8 cellular contexts compared by ENCODE assay signal in the genomic region with DNA sequence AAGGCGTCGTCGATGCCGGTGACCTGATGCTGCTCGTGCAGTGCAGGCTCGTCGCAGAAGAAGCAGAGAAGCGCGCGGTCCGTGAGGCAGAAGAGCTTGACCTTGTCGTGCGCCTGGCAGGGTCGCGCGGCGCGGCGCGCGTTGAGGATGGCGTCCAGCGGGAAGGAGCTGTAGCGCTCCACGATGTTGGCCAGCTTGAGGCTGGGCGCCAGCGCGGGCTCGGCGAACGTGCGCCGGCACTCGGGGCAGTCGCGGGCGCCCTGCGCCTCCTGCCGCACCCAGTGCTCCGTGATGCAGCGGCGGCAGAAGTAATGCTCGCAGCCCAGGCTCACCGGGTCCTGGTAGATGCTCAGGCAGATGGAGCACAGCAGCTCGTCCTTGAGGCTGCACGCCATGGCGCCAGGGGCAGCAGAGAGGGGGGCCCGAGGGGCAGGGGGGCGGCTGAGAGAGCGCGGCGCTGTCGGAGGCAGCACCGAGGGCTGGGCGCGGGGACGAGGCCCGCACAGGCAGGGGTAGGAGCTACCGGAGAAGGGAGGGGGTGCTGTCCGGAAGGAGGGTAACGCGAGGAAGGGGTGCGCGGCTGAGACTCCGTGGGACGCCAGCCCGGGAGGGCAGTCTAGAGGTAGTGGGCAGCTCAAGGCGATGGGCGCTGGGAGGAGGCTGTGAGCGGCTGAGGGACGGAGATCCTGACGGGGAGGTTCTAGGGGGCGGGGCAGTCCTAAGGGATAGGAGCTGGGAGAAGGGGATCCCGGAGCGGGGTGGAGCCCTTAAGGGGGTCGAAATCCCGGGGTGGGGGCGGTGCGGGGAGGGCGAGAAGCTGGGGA. TPM values are rescaled to one million over a fixed set of nuclear protein-coding genes. Genes with fewer than 3 reads are reported as not detected.
DNase-seq lines count a peak whose midpoint lies in the region; ATAC-seq and TF ChIP-seq lines count a peak whose summit lies in the region.

No MANE protein-coding gene starts in this region.

- H3K27me3 Mint-ChIP-seq in activated naive CD4-positive, alpha-beta T cell treated with anti-CD3 and anti-CD28 coated beads for 36 hours (ENCODE audit: low read depth) = no peaks in the 10 kb centered on the region

- DNase-seq in NCI-H2196 (lab: John Stamatoyannopoulos, UW; ENCODE audit: unreplicated experiment) (peak; percentile 51), NCI-H2196 treated with DMSO at 0.1 percent for 48 hours (lab: John Stamatoyannopoulos, UW; ENCODE audit: unreplicated experiment) (no peak), heart left ventricle (peak; percentile 55 to 73 (median 62)), prostate gland (ENCODE audit: low spot score) (peak; percentile 9), SIG-M5 treated with dmso at 0.1 percent for 504 hours (lab: John Stamatoyannopoulos, UW; ENCODE audit: unreplicated experiment) (no peak)
- peak; percentile 30 for DNase-seq in activated naive CD4-positive, alpha-beta T cell treated with anti-CD3 and anti-CD28 coated beads for 36 hours

- no peaks in the 10 kb centered on the region for H3K9me3 ChIP-seq in OCI-LY1 (ENCODE audit: low read length)
- H3K9me3 ChIP-seq in heart left ventricle = no peaks in the 10 kb centered on the region
- no peaks in the 10 kb centered on the region for H3K9me3 ChIP-seq in prostate gland

- H3K4me1 ChIP-seq in OCI-LY1 (ENCODE audit: insufficient read depth, low read length, severe bottlenecking) (peaks cover 15% of the 10 kb centered on the region), heart left ventricle (peaks cover 0 to 30% (median 10%) of the 10 kb centered on the region in 12 donors), prostate gland (replicated peaks) (no peaks in the 10 kb centered on the region)

- H3F3A ChIP-seq in OCI-LY1 (ENCODE audit: insufficient read depth, low read length) = no peaks in the 10 kb centered on the region

- peak overlapping the region; percentile 86 for H3K4me3 Mint-ChIP-seq in activated naive CD4-positive, alpha-beta T cell treated with anti-CD3 and anti-CD28 coated beads for 36 hours

- H3K4me1 Mint-ChIP-seq in activated naive CD4-positive, alpha-beta T cell treated with anti-CD3 and anti-CD28 coated beads for 36 hours (ENCODE audit: low read depth) = peaks cover 10% of the 10 kb centered on the region

- no peak for TF ChIP-seq POLR2A in heart left ventricle (IDR thresholded peaks at IDR 0.05)
- TF ChIP-seq POLR2A in prostate gland (IDR thresholded peaks at IDR 0.05) = peak; percentile 42

- H3K36me3 Mint-ChIP-seq in activated naive CD4-positive, alpha-beta T cell treated with anti-CD3 and anti-CD28 coated beads for 36 hours (ENCODE audit: low read depth) = no peaks in the 10 kb centered on the region

- H3K9me2 ChIP-seq in OCI-LY1 (ENCODE audit: low read depth, low read length) = no peaks in the 10 kb centered on the region

- H3K4me3 ChIP-seq in OCI-LY1 (ENCODE audit: low read depth, low read length, poor library complexity, severe bottlenecking) (peak overlapping the region; percentile 67), heart left ventricle (peak overlapping the region; percentile 59 to 93 (median 85)), prostate gland (peak overlapping the region; percentile 60 to 86)

- WGBS in heart left ventricle, 4 donors = 0 to 2% (median 1%) methylated on average over 31 to 80 of the region's 80 CpGs
- under 1% methylated on average over 77 of the region's 80 CpGs for WGBS in prostate gland

- H3K27me3 ChIP-seq in OCI-LY1 (ENCODE audit: insufficient read depth, low read length) = no peaks in the 10 kb centered on the region
- peaks cover 0 to 4% (median 0%) of the 10 kb centered on the region in 9 donors for H3K27me3 ChIP-seq in heart left ventricle
- H3K27me3 ChIP-seq in prostate gland (replicated peaks; ENCODE audit: insufficient read depth) = no peaks in the 10 kb centered on the region

- no peaks in the 10 kb centered on the region for H3K36me3 ChIP-seq in OCI-LY1 (ENCODE audit: insufficient read depth, low read length)
- H3K36me3 ChIP-seq in heart left ventricle = peaks cover 0 to 4% (median 0%) of the 10 kb centered on the region in 9 donors
- H3K36me3 ChIP-seq in prostate gland = no peaks in the 10 kb centered on the region

- TF ChIP-seq CTCF in OCI-LY1 (IDR thresholded peaks at IDR 0.05; ENCODE audit: low read length) (no peak), heart left ventricle (IDR thresholded peaks at IDR 0.05) (peak in 1 of 12 donors; percentile 6), prostate gland (IDR thresholded peaks at IDR 0.05) (no peak)

- no peak overlapping the region for H2AFZ ChIP-seq in OCI-LY1 (ENCODE audit: low read length)

- H3K9ac ChIP-seq in OCI-LY1 (ENCODE audit: low read length) = peak overlapping the region; percentile 30

- no peaks in the 10 kb centered on the region for H4K20me1 ChIP-seq in OCI-LY1 (ENCODE audit: insufficient read depth, low read length)

- no peaks in the 10 kb centered on the region for H3K9me3 Mint-ChIP-seq in activated naive CD4-positive, alpha-beta T cell treated with anti-CD3 and anti-CD28 coated beads for 36 hours

- H3K4me2 ChIP-seq in OCI-LY1 (ENCODE audit: low read length) = peak overlapping the region; percentile 75

- H3K27ac Mint-ChIP-seq in activated naive CD4-positive, alpha-beta T cell treated with anti-CD3 and anti-CD28 coated beads for 36 hours = no peak overlapping the region

- no peaks in the 10 kb centered on the region for H3K79me2 ChIP-seq in OCI-LY1 (ENCODE audit: insufficient read depth, low read length)

- CTCF ChIA-PET in activated naive CD4-positive, alpha-beta T cell treated with anti-CD3 and anti-CD28 coated beads for 36 hours (lab: Charles Lee) = interaction anchor here (0.9 to 1.1 kb wide), 4 partner anchors 39 to 248 kb away, joined by 3 to 4 read pairs (median 3); no protein-coding TSS in a partner anchor

- intact Hi-C loops in activated naive CD4-positive, alpha-beta T cell treated with anti-CD3 and anti-CD28 coated beads for 36 hours (cut with micrococcal nuclease) = loop anchor here (1.0 to 5.0 kb wide), 3 partner anchors 54 to 166 kb away; a partner anchor contains a TSS
- intact Hi-C loops in heart left ventricle (cut with DNase I) (loop anchor here in 5 of 10 donors (2.0 to 5.0 kb wide), 4 partner anchors 28 to 76 kb away; a partner anchor contains a TSS), prostate gland (cut with DNase I) (no loop called here)

- H3K27ac ChIP-seq in OCI-LY1 (ENCODE audit: low read depth, low read length, poor library complexity, severe bottlenecking) (no peak overlapping the region), heart left ventricle (peak overlapping the region; percentile 29 to 89 (median 76)), prostate gland (peak overlapping the region; percentile 66 to 82)

- ATAC-seq in HG03025 (IDR thresholded peaks at IDR 0.05; ENCODE audit: low FRiP score, unreplicated experiment) (peak; percentile 14), heart left ventricle (peak in 3 of 4 donors; percentile 14 to 63 (median 56))

RNA-seq across cellular contexts. Expression of a gene that starts 0.6 kb away (rescaled TPM):
- 1 to 10 TPM; 1.5 TPM for total RNA-seq in activated naive CD4-positive, alpha-beta T cell treated with anti-CD3 and anti-CD28 coated beads for 36 hours
- total RNA-seq in heart left ventricle (1 to 10 TPM; 1.9 to 6.1 (median 3.3) TPM), prostate gland (10 to 100 TPM; 13.3 to 18.1 TPM)
- polyA plus RNA-seq in heart left ventricle = 1 to 10 TPM; 1.8 to 3.8 TPM

Comparison
In these comparisons a context has a peak if more than half of its experiments do, and no peak if none do; other contexts are left out.
1. DNase-seq: peak in NCI-H2196 (single experiment), activated naive CD4-positive, alpha-beta T cell treated with anti-CD3 and anti-CD28 coated beads for 36 hours (single experiment), heart left ventricle (5 of 5) and prostate gland (single experiment); none in NCI-H2196 treated with DMSO at 0.1 percent for 48 hours (single experiment) and SIG-M5 treated with dmso at 0.1 percent for 504 hours (single experiment).
2. Peak in every context shown above with its lines, with median percentiles within 50 percentile points of each other: H3K4me3 ChIP-seq.